1 cellular context compared by ENCODE assay signal in genomic region chr16:78199325-78200022, GRCh38.
TF ChIP-seq lines count a peak whose summit lies in the region.

No MANE protein-coding gene starts in this region.

TF ChIP-seq in HepG2, 621 proteins besides CTCF, POLR2A, EP300 and RAD21 (continued from another document and continues in another):
- TF ChIP-seq ETV5 (CRISPR knock-in tag; IDR thresholded peaks at IDR 0.05; ENCODE audit: borderline replicate concordance): peak; percentile 46; the same call in 1 of the 2 replicates
- no peak for TF ChIP-seq ZNF367 (CRISPR knock-in tag; IDR thresholded peaks at IDR 0.05; ENCODE audit: borderline replicate concordance)
- no peak for TF ChIP-seq ZNF446 (CRISPR knock-in tag; IDR thresholded peaks at IDR 0.05)
- no peak for TF ChIP-seq PHB2 (IDR thresholded peaks at IDR 0.05; ENCODE audit: partially characterized antibody)
- TF ChIP-seq MBD4 (IDR thresholded peaks at IDR 0.05; ENCODE audit: borderline replicate concordance, low read length): no peak
- TF ChIP-seq HMG20A (CRISPR knock-in tag; IDR thresholded peaks at IDR 0.05; ENCODE audit: borderline replicate concordance): peak; percentile 58; the same call in 1 of the 2 replicates
- TF ChIP-seq PCBP1 (IDR thresholded peaks at IDR 0.05; ENCODE audit: borderline replicate concordance, low read depth, low read length): no peak
- peak; percentile 86 for TF ChIP-seq ELF3 (CRISPR knock-in tag; IDR thresholded peaks at IDR 0.05)
- TF ChIP-seq, protein P1, sequence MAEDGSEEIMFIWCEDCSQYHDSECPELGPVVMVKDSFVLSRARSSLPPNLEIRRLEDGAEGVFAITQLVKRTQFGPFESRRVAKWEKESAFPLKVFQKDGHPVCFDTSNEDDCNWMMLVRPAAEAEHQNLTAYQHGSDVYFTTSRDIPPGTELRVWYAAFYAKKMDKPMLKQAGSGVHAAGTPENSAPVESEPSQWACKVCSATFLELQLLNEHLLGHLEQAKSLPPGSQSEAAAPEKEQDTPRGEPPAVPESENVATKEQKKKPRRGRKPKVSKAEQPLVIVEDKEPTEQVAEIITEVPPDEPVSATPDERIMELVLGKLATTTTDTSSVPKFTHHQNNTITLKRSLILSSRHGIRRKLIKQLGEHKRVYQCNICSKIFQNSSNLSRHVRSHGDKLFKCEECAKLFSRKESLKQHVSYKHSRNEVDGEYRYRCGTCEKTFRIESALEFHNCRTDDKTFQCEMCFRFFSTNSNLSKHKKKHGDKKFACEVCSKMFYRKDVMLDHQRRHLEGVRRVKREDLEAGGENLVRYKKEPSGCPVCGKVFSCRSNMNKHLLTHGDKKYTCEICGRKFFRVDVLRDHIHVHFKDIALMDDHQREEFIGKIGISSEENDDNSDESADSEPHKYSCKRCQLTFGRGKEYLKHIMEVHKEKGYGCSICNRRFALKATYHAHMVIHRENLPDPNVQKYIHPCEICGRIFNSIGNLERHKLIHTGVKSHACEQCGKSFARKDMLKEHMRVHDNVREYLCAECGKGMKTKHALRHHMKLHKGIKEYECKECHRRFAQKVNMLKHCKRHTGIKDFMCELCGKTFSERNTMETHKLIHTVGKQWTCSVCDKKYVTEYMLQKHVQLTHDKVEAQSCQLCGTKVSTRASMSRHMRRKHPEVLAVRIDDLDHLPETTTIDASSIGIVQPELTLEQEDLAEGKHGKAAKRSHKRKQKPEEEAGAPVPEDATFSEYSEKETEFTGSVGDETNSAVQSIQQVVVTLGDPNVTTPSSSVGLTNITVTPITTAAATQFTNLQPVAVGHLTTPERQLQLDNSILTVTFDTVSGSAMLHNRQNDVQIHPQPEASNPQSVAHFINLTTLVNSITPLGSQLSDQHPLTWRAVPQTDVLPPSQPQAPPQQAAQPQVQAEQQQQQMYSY (CRISPR knock-in tag; IDR thresholded peaks at IDR 0.05): no peak
- no peak for TF ChIP-seq BRD4 (CRISPR knock-in tag; IDR thresholded peaks at IDR 0.05)
- 0 out of 2 replicates have a peak, but pooled peaks have one; percentile 51 for TF ChIP-seq ERF (CRISPR knock-in tag; IDR thresholded peaks at IDR 0.05)
- no peak for TF ChIP-seq HMGXB3 (CRISPR knock-in tag; IDR thresholded peaks at IDR 0.05; ENCODE audit: borderline replicate concordance)
- no peak for TF ChIP-seq NKX3-1 (CRISPR knock-in tag; IDR thresholded peaks at IDR 0.05)
- TF ChIP-seq, protein P2, sequence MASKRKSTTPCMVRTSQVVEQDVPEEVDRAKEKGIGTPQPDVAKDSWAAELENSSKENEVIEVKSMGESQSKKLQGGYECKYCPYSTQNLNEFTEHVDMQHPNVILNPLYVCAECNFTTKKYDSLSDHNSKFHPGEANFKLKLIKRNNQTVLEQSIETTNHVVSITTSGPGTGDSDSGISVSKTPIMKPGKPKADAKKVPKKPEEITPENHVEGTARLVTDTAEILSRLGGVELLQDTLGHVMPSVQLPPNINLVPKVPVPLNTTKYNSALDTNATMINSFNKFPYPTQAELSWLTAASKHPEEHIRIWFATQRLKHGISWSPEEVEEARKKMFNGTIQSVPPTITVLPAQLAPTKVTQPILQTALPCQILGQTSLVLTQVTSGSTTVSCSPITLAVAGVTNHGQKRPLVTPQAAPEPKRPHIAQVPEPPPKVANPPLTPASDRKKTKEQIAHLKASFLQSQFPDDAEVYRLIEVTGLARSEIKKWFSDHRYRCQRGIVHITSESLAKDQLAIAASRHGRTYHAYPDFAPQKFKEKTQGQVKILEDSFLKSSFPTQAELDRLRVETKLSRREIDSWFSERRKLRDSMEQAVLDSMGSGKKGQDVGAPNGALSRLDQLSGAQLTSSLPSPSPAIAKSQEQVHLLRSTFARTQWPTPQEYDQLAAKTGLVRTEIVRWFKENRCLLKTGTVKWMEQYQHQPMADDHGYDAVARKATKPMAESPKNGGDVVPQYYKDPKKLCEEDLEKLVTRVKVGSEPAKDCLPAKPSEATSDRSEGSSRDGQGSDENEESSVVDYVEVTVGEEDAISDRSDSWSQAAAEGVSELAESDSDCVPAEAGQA (IDR thresholded peaks at IDR 0.05; ENCODE audit: low read depth): no peak
- TF ChIP-seq, protein P2 (CRISPR knock-in tag; IDR thresholded peaks at IDR 0.05; ENCODE audit: borderline replicate concordance): no peak
- no peak for TF ChIP-seq ZC3H13 (CRISPR knock-in tag; IDR thresholded peaks at IDR 0.05)
- no peak for TF ChIP-seq HINFP (CRISPR knock-in tag; IDR thresholded peaks at IDR 0.05; ENCODE audit: low read depth)
- no peak for TF ChIP-seq THYN1 (CRISPR knock-in tag; IDR thresholded peaks at IDR 0.05; ENCODE audit: borderline replicate concordance, low read depth)
- TF ChIP-seq, protein P3, sequence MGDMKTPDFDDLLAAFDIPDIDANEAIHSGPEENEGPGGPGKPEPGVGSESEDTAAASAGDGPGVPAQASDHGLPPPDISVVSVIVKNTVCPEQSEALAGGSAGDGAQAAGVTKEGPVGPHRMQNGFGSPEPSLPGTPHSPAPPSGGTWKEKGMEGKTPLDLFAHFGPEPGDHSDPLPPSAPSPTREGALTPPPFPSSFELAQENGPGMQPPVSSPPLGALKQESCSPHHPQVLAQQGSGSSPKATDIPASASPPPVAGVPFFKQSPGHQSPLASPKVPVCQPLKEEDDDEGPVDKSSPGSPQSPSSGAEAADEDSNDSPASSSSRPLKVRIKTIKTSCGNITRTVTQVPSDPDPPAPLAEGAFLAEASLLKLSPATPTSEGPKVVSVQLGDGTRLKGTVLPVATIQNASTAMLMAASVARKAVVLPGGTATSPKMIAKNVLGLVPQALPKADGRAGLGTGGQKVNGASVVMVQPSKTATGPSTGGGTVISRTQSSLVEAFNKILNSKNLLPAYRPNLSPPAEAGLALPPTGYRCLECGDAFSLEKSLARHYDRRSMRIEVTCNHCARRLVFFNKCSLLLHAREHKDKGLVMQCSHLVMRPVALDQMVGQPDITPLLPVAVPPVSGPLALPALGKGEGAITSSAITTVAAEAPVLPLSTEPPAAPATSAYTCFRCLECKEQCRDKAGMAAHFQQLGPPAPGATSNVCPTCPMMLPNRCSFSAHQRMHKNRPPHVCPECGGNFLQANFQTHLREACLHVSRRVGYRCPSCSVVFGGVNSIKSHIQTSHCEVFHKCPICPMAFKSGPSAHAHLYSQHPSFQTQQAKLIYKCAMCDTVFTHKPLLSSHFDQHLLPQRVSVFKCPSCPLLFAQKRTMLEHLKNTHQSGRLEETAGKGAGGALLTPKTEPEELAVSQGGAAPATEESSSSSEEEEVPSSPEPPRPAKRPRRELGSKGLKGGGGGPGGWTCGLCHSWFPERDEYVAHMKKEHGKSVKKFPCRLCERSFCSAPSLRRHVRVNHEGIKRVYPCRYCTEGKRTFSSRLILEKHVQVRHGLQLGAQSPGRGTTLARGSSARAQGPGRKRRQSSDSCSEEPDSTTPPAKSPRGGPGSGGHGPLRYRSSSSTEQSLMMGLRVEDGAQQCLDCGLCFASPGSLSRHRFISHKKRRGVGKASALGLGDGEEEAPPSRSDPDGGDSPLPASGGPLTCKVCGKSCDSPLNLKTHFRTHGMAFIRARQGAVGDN (CRISPR knock-in tag; IDR thresholded peaks at IDR 0.05): peak; percentile 25; the same call in 1 of the 2 replicates
- TF ChIP-seq SMAD1 (CRISPR knock-in tag; IDR thresholded peaks at IDR 0.05; ENCODE audit: borderline replicate concordance, low read depth): no peak
- TF ChIP-seq, protein P4, sequence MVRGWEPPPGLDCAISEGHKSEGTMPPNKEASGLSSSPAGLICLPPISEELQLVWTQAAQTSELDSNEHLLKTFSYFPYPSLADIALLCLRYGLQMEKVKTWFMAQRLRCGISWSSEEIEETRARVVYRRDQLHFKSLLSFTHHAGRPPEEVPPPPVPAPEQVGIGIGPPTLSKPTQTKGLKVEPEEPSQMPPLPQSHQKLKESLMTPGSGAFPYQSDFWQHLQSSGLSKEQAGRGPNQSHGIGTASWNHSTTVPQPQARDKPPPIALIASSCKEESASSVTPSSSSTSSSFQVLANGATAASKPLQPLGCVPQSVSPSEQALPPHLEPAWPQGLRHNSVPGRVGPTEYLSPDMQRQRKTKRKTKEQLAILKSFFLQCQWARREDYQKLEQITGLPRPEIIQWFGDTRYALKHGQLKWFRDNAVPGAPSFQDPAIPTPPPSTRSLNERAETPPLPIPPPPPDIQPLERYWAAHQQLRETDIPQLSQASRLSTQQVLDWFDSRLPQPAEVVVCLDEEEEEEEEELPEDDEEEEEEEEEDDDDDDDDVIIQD (CRISPR knock-in tag; IDR thresholded peaks at IDR 0.05; ENCODE audit: low read depth): 0 out of 2 replicates have a peak, but pooled peaks have one; percentile 31
- no peak for TF ChIP-seq ZNF468 (CRISPR knock-in tag; IDR thresholded peaks at IDR 0.05)
- no peak for TF ChIP-seq TOPORS (CRISPR knock-in tag; IDR thresholded peaks at IDR 0.05)
- TF ChIP-seq, protein P5, sequence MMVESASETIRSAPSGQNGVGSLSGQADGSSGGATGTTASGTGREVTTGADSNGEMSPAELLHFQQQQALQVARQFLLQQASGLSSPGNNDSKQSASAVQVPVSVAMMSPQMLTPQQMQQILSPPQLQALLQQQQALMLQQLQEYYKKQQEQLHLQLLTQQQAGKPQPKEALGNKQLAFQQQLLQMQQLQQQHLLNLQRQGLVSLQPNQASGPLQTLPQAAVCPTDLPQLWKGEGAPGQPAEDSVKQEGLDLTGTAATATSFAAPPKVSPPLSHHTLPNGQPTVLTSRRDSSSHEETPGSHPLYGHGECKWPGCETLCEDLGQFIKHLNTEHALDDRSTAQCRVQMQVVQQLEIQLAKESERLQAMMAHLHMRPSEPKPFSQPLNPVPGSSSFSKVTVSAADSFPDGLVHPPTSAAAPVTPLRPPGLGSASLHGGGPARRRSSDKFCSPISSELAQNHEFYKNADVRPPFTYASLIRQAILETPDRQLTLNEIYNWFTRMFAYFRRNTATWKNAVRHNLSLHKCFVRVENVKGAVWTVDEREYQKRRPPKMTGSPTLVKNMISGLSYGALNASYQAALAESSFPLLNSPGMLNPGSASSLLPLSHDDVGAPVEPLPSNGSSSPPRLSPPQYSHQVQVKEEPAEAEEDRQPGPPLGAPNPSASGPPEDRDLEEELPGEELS (CRISPR knock-in tag; IDR thresholded peaks at IDR 0.05): peak; percentile 34; the same call in 1 of the 2 replicates
- TF ChIP-seq NFE2 (CRISPR knock-in tag; IDR thresholded peaks at IDR 0.05): no peak
- TF ChIP-seq ASH2L (IDR thresholded peaks at IDR 0.05; ENCODE audit: insufficient read length, low read depth, low read length): no peak
